In genomic region chr6:13307508-13307995, GRCh38 we compare ENCODE assay signal across 1 cellular context.
TF ChIP-seq lines count a peak whose summit lies in the region.

No MANE protein-coding gene starts in this region.

TF ChIP-seq in GM23338, 12 proteins besides CTCF, POLR2A, EP300 and RAD21:
- TF ChIP-seq, protein P1, sequence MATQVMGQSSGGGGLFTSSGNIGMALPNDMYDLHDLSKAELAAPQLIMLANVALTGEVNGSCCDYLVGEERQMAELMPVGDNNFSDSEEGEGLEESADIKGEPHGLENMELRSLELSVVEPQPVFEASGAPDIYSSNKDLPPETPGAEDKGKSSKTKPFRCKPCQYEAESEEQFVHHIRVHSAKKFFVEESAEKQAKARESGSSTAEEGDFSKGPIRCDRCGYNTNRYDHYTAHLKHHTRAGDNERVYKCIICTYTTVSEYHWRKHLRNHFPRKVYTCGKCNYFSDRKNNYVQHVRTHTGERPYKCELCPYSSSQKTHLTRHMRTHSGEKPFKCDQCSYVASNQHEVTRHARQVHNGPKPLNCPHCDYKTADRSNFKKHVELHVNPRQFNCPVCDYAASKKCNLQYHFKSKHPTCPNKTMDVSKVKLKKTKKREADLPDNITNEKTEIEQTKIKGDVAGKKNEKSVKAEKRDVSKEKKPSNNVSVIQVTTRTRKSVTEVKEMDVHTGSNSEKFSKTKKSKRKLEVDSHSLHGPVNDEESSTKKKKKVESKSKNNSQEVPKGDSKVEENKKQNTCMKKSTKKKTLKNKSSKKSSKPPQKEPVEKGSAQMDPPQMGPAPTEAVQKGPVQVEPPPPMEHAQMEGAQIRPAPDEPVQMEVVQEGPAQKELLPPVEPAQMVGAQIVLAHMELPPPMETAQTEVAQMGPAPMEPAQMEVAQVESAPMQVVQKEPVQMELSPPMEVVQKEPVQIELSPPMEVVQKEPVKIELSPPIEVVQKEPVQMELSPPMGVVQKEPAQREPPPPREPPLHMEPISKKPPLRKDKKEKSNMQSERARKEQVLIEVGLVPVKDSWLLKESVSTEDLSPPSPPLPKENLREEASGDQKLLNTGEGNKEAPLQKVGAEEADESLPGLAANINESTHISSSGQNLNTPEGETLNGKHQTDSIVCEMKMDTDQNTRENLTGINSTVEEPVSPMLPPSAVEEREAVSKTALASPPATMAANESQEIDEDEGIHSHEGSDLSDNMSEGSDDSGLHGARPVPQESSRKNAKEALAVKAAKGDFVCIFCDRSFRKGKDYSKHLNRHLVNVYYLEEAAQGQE (IDR thresholded peaks at IDR 0.05; ENCODE audit: unreplicated experiment): no peak
- TF ChIP-seq ZNF114 (CRISPR knock-in tag; IDR thresholded peaks at IDR 0.05) (no peak), EZH2phosphoT487 (IDR thresholded peaks at IDR 0.05; ENCODE audit: unreplicated experiment) (no peak), POLR2AphosphoS5 (IDR thresholded peaks at IDR 0.05; ENCODE audit: low read depth) (no peak), CREB1 (CRISPR knock-in tag; IDR thresholded peaks at IDR 0.05; ENCODE audit: low read depth) (no peak), ZNF331 (CRISPR knock-in tag; IDR thresholded peaks at IDR 0.05; ENCODE audit: low read depth) (no peak), JUNB (IDR thresholded peaks at IDR 0.05; ENCODE audit: unreplicated experiment) (no peak), NANOG (IDR thresholded peaks at IDR 0.05; ENCODE audit: borderline replicate concordance) (no peak), ZNF462 (CRISPR knock-in tag; IDR thresholded peaks at IDR 0.05) (no peak), EZH2 (IDR thresholded peaks at IDR 0.05; ENCODE audit: low read depth, unreplicated experiment) (no peak), STAT1 (IDR thresholded peaks at IDR 0.05; ENCODE audit: unreplicated experiment) (no peak)
- TF ChIP-seq, protein P2, sequence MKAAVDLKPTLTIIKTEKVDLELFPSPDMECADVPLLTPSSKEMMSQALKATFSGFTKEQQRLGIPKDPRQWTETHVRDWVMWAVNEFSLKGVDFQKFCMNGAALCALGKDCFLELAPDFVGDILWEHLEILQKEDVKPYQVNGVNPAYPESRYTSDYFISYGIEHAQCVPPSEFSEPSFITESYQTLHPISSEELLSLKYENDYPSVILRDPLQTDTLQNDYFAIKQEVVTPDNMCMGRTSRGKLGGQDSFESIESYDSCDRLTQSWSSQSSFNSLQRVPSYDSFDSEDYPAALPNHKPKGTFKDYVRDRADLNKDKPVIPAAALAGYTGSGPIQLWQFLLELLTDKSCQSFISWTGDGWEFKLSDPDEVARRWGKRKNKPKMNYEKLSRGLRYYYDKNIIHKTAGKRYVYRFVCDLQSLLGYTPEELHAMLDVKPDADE (IDR thresholded peaks at IDR 0.05): no peak
